Comparison of ENCODE assay signal across 7 cellular contexts in genomic region chr16:28923652-28924398, GRCh38. TPM values are rescaled to one million over a fixed set of nuclear protein-coding genes. Genes with fewer than 3 reads are reported as not detected.
DNase-seq lines count a peak whose midpoint lies in the region; ATAC-seq, FAIRE-seq and TF ChIP-seq lines count a peak whose summit lies in the region.

No MANE protein-coding gene starts in this region.

- no peaks in the 10 kb centered on the region for H3K27me3 Mint-ChIP-seq in IgD-negative memory B cell

- H3K4me1 ChIP-seq in muscle layer of duodenum (ENCODE audit: control insufficient read depth in 1 of 2, insufficient read depth in 2 of 2, low read length in 2 of 2) = peaks cover 0 to 9% of the 10 kb centered on the region in 2 donors

- FAIRE-seq in GM18507 (lab: Jason Lieb, UNC) = peak; percentile 88

- H3K4me3 ChIP-seq in astrocyte of the cerebellum (ENCODE audit: low read depth, low read length) (peak overlapping the region; percentile 83), muscle layer of duodenum (ENCODE audit: low read depth in 1 of 2, low read length in 2 of 2) (peak overlapping the region; percentile 46 to 90)

- no peaks in the 10 kb centered on the region for H3K36me3 Mint-ChIP-seq in IgD-negative memory B cell

- peak overlapping the region; percentile 88 to 96 (median 95) for H3K27ac Mint-ChIP-seq in IgD-negative memory B cell

- H3K4me1 Mint-ChIP-seq in IgD-negative memory B cell = peaks cover 25 to 30% (median 26%) of the 10 kb centered on the region in 3 donors

- no peaks in the 10 kb centered on the region for H3K9me3 ChIP-seq in muscle layer of duodenum (ENCODE audit: control insufficient read depth in 1 of 2, low read length in 2 of 2)

- peak overlapping the region; percentile 91 to 98 (median 96) for H3K4me3 Mint-ChIP-seq in IgD-negative memory B cell

- H3K9me3 Mint-ChIP-seq in IgD-negative memory B cell = no peaks in the 10 kb centered on the region

- no peak for TF ChIP-seq CTCF in astrocyte of the cerebellum (IDR thresholded peaks at IDR 0.05; ENCODE audit: low read depth, low read length, missing control alignments)

- no peaks in the 10 kb centered on the region for H3K27me3 ChIP-seq in muscle layer of duodenum (ENCODE audit: low read depth, low read length)

- H3K36me3 ChIP-seq in muscle layer of duodenum (ENCODE audit: control insufficient read depth in 1 of 2, insufficient read depth in 2 of 2, low read length in 2 of 2) = peaks cover 8 to 17% of the 10 kb centered on the region in 2 donors

- H3K27ac ChIP-seq in muscle layer of duodenum (ENCODE audit: low read length) = peak overlapping the region; percentile 67

- ATAC-seq in GM21528 (IDR thresholded peaks at IDR 0.05; ENCODE audit: low FRiP score, unreplicated experiment) = peak; percentile 56

- in situ Hi-C loops in astrocyte of the cerebellum (cut with HindIII; ENCODE audit: low sequenced_read_pairs) = no loop called here

- DNase-seq in GM18507 (ENCODE audit: extremely low spot score, insufficient read length, low read depth) = no peak
- DNase-seq in astrocyte of the cerebellum (ENCODE audit: low read depth) = no peak
- no peak for DNase-seq in NCI-H2029 (lab: John Stamatoyannopoulos, UW)
- DNase-seq in T1000 (lab: John Stamatoyannopoulos, UW) = no peak

RNA-seq across cellular contexts. Expression of gene RABEP2, which starts 1.2 kb away (rescaled TPM):
- polyA plus RNA-seq in IgD-negative memory B cell = 31.7 TPM

RNA-seq across cellular contexts. Expression of gene CD19, which starts 7.9 kb away (rescaled TPM):
- 185 TPM for polyA plus RNA-seq in IgD-negative memory B cell

RNA-seq across cellular contexts. Expression of gene NFATC2IP, which starts 26.9 kb away (rescaled TPM):
- 29.6 TPM for polyA plus RNA-seq in IgD-negative memory B cell

RNA-seq across cellular contexts. Expression of gene ATP2A1, which starts 45.5 kb away (rescaled TPM):
- polyA plus RNA-seq in IgD-negative memory B cell = not detected

RNA-seq across cellular contexts. Expression of gene SPNS1, which starts 50.8 kb away (rescaled TPM):
- polyA plus RNA-seq in IgD-negative memory B cell = 20.9 TPM
